Comparison of ENCODE assay signal across 28 cellular contexts in the genomic region with DNA sequence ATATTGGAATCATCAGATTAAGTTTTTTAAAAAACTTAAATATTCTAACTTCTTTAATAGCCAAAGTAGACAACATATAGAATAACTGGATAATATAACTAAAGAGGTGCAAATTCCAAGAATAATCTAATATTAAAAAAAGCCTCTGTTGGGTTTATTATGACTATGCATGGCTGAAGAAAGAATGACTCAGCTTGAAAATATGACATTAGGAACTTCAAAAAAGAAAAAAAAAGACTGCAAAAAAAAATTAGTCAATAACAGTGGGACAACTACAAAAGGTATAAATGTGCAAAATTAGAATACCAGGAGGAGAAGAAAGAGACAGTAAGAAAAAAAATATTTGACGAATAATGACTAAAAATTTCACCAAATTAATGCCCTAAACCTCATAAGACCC.
"Had no signal": no experiment of that assay in that cellular context is flagged by ENCODE, and none has a peak within 500 bp of the region (broad histone marks: within the 10 kb centered on the region; RNA-seq: fewer than 3 reads in every experiment).

No MANE protein-coding gene starts in this region.

- ATAC-seq: activated CD8-positive, alpha-beta T cell treated with anti-CD3 and anti-CD28 coated beads, Interleukin-2, amount 10 ng/mL, durations not matched to agents 7 days and 5 days; esophagus mucosa; gastrocnemius medialis; left colon; natural killer cell treated with Interleukin-12 subunit alpha and Interleukin-12 subunit beta and Interleukin-15 and Interleukin-18, amount 100 ng/mL, for 72 hours; stimulated activated naive CD8-positive, alpha-beta T cell treated with anti-CD3 and anti-CD28 coated beads, Interleukin-15, amount 100 ng/mL, for 72 hours had no signal

- FAIRE-seq: endometrium, keratinocyte, TTC549 had no signal

- H3K27ac Mint-ChIP-seq: activated CD8-positive, alpha-beta T cell treated with anti-CD3 and anti-CD28 coated beads, Interleukin-2, amount 10 ng/mL, durations not matched to agents 7 days and 5 days; activated naive CD4-positive, alpha-beta T cell treated with anti-CD3 and anti-CD28 coated beads, Interleukin-2, amount 50 U/mL, for 24 hours; activated T-helper 1 cell treated with anti-CD3 and anti-CD28 coated beads, Interleukin-12 subunit alpha, Interleukin-12 subunit beta, Interleukin-2, Interleukin-4 antibody, amounts not matched to agents 30 ng/mL and 10 ng/mL and 1 ng/mL, durations not matched to agents 14 hours and 24 hours and 36 hours; dendritic cell treated with granulocyte-macrophage colony-stimulating factor and Interleukin-4, amounts not matched to agents 40 ng/mL and 50 ng/mL, for 4 days; memory B cell; natural killer cell treated with Interleukin-12 subunit alpha and Interleukin-12 subunit beta and Interleukin-15 and Interleukin-18, amount 100 ng/mL, for 72 hours had no signal

- H3K4me3 Mint-ChIP-seq: activated CD8-positive, alpha-beta T cell treated with anti-CD3 and anti-CD28 coated beads, Interleukin-2, amount 10 ng/mL, durations not matched to agents 7 days and 5 days; activated naive CD4-positive, alpha-beta T cell treated with anti-CD3 and anti-CD28 coated beads, Interleukin-2, amount 50 U/mL, for 24 hours; activated T-helper 1 cell treated with anti-CD3 and anti-CD28 coated beads, Interleukin-12 subunit alpha, Interleukin-12 subunit beta, Interleukin-2, Interleukin-4 antibody, amounts not matched to agents 30 ng/mL and 10 ng/mL and 1 ng/mL, durations not matched to agents 14 hours and 24 hours and 36 hours; dendritic cell treated with granulocyte-macrophage colony-stimulating factor and Interleukin-4, amounts not matched to agents 40 ng/mL and 50 ng/mL, for 4 days; memory B cell; natural killer cell treated with Interleukin-12 subunit alpha and Interleukin-12 subunit beta and Interleukin-15 and Interleukin-18, amount 100 ng/mL, for 72 hours; stimulated activated naive CD8-positive, alpha-beta T cell treated with anti-CD3 and anti-CD28 coated beads, Interleukin-15, amount 100 ng/mL, for 72 hours had no signal

- H3K36me3 Mint-ChIP-seq: activated naive CD4-positive, alpha-beta T cell treated with anti-CD3 and anti-CD28 coated beads, Interleukin-2, amount 50 U/mL, for 24 hours; memory B cell had no signal

- H3K4me3 ChIP-seq: ascending aorta, breast epithelium, gastrocnemius medialis, ovary, prostate gland, right atrium auricular region, tibial nerve had no signal

- H3K4me1 ChIP-seq: ascending aorta, breast epithelium, gastrocnemius medialis, prostate gland, right atrium auricular region, tibial nerve had no signal

- H3K27me3 ChIP-seq: ascending aorta, breast epithelium, gastrocnemius medialis, ovary, right atrium auricular region, tibial nerve had no signal

- H3K27ac ChIP-seq: ascending aorta, breast epithelium, gastrocnemius medialis, ovary, prostate gland, right atrium auricular region, tibial nerve had no signal

- DNase-seq: activated CD4-positive, alpha-beta T cell treated with anti-CD3 and anti-CD28 coated beads for 1 hour; activated CD4-positive, alpha-beta T cell treated with anti-CD3 and anti-CD28 coated beads, Interleukin-2, amount 50 U/mL, for 1 hour; activated CD8-positive, alpha-beta T cell treated with anti-CD3 and anti-CD28 coated beads, Interleukin-2, amount 10 ng/mL, durations not matched to agents 7 days and 5 days; activated gamma-delta T cell; cerebellar nuclear complex; effector CD4-positive, alpha-beta T cell; gastrocnemius medialis; head of caudate nucleus; left colon; ovary; stimulated activated CD4-positive, alpha-beta T cell treated with anti-CD3 and anti-CD28 coated beads, Interleukin-12 subunit alpha, Interleukin-12 subunit beta, amount 100 ng/mL, for 4 hours; stimulated activated CD4-positive, alpha-beta T cell treated with anti-CD3 and anti-CD28 coated beads, Interleukin-4, amount 100 ng/mL, for 4 hours; stimulated activated naive CD8-positive, alpha-beta T cell treated with anti-CD3 and anti-CD28 coated beads, Interleukin-15, amount 100 ng/mL, for 72 hours; T-helper 1 cell had no signal

- H3K9me3 ChIP-seq: ascending aorta, breast epithelium, gastrocnemius medialis, ovary, prostate gland, right atrium auricular region, tibial nerve had no signal

- H3K27me3 Mint-ChIP-seq: activated naive CD4-positive, alpha-beta T cell treated with anti-CD3 and anti-CD28 coated beads, Interleukin-2, amount 50 U/mL, for 24 hours; dendritic cell treated with granulocyte-macrophage colony-stimulating factor and Interleukin-4, amounts not matched to agents 40 ng/mL and 50 ng/mL, for 4 days; memory B cell; natural killer cell treated with Interleukin-12 subunit alpha and Interleukin-12 subunit beta and Interleukin-15 and Interleukin-18, amount 100 ng/mL, for 72 hours; stimulated activated naive CD8-positive, alpha-beta T cell treated with anti-CD3 and anti-CD28 coated beads, Interleukin-15, amount 100 ng/mL, for 72 hours had no signal

- H3K36me3 ChIP-seq: ascending aorta, breast epithelium, gastrocnemius medialis, ovary, prostate gland, right atrium auricular region, tibial nerve had no signal

- H3K4me1 Mint-ChIP-seq: activated naive CD4-positive, alpha-beta T cell treated with anti-CD3 and anti-CD28 coated beads, Interleukin-2, amount 50 U/mL, for 24 hours; memory B cell; stimulated activated naive CD8-positive, alpha-beta T cell treated with anti-CD3 and anti-CD28 coated beads, Interleukin-15, amount 100 ng/mL, for 72 hours had no signal
